In genomic region chr12:71439362-71439612, GRCh38 we compare ENCODE assay signal across 10 cellular contexts. TPM values are rescaled to one million over a fixed set of nuclear protein-coding genes. Genes with fewer than 3 reads are reported as not detected.
DNase-seq lines count a peak whose midpoint lies in the region; ATAC-seq and TF ChIP-seq lines count a peak whose summit lies in the region.
"Had no signal": no experiment of that assay in that cellular context is flagged by ENCODE, and none has a peak within 500 bp of the region (broad histone marks: within the 10 kb centered on the region; RNA-seq: fewer than 3 reads in every experiment).

No MANE protein-coding gene starts in this region.

- peaks cover 10 to 26% (median 20%) of the 10 kb centered on the region in 5 donors for H3K9me3 Mint-ChIP-seq in CD8-positive, alpha-beta memory T cell

- no peak overlapping the region for H3K4me3 ChIP-seq in CD8-positive, alpha-beta memory T cell (ENCODE audit: low read length)
- H3K4me3 ChIP-seq in Panc1 (ENCODE audit: low read depth in 2 of 2, low read length in 2 of 2) (peak overlapping the region; percentile 37), fibroblast of lung (replicated peaks in 1 of 4; ENCODE audit: control extremely low read depth in 1 of 4, insufficient read depth in 1 of 4, low read depth in 3 of 4, low read length in 4 of 4) (peak overlapping the region; percentile 43 to 52 (median 48)), rectal smooth muscle tissue (ENCODE audit: low read length) (peak overlapping the region; percentile 60)

- intact Hi-C loops in Panc1 (cut with micrococcal nuclease; ENCODE audit: unreplicated experiment) = no loop called here

- peaks cover 13% of the 10 kb centered on the region for H3K27me3 ChIP-seq in CD8-positive, alpha-beta memory T cell (ENCODE audit: insufficient read depth, low read length, poor library complexity, severe bottlenecking)
- H3K27me3 ChIP-seq in Panc1 (ENCODE audit: control insufficient read depth, insufficient read depth, low read length) (peaks cover 42% of the 10 kb centered on the region), fibroblast of lung (ENCODE audit: control insufficient read depth, insufficient read depth, low read length) (peaks cover 30% of the 10 kb centered on the region), rectal smooth muscle tissue (ENCODE audit: control insufficient read depth, insufficient read depth, low read length) (peaks cover 6% of the 10 kb centered on the region)

- DNase-seq in CD8-positive, alpha-beta memory T cell = no peak
- no peak for DNase-seq in Panc1 (ENCODE audit: low read depth, low spot score)
- peak in 1 of 2 donors; percentile 9 for DNase-seq in fibroblast of lung (ENCODE audit: low read depth in 2 of 2)
- DNase-seq in MV-4-11 (lab: John Stamatoyannopoulos, UW) = no peak

- H3K36me3 ChIP-seq in CD8-positive, alpha-beta memory T cell (ENCODE audit: insufficient read depth, low read length) = no peaks in the 10 kb centered on the region
- H3K36me3 ChIP-seq in Panc1 (ENCODE audit: control insufficient read depth, insufficient read depth, low read length) (peaks cover 2% of the 10 kb centered on the region; the same call in 1 of the 2 replicates), fibroblast of lung (ENCODE audit: control insufficient read depth, insufficient read depth, low read length) (no peaks in the 10 kb centered on the region), rectal smooth muscle tissue (ENCODE audit: control insufficient read depth, insufficient read depth, low read length) (no peaks in the 10 kb centered on the region)

- H3K4me1 ChIP-seq in CD8-positive, alpha-beta memory T cell (ENCODE audit: insufficient read depth, low read length) = peaks cover 9% of the 10 kb centered on the region
- H3K4me1 ChIP-seq in Panc1 (ENCODE audit: control insufficient read depth, insufficient read depth, low read length) (peaks cover 9% of the 10 kb centered on the region), fibroblast of lung (ENCODE audit: control insufficient read depth, extremely low read depth, insufficient read depth, low read length) (no peaks in the 10 kb centered on the region), rectal smooth muscle tissue (ENCODE audit: control insufficient read depth, insufficient read depth, low read length) (peaks cover 2% of the 10 kb centered on the region)
- H3K4me1 ChIP-seq: foreskin keratinocyte had no signal

- H3K4me2 ChIP-seq in fibroblast of lung (ENCODE audit: extremely low read depth, insufficient read depth, low read length) = peak overlapping the region; percentile 67

- peak overlapping the region; percentile 35 for H2AFZ ChIP-seq in fibroblast of lung (ENCODE audit: low read length)

- ATAC-seq in Panc1 = no peak
- no peak for ATAC-seq in GM18519 (IDR thresholded peaks at IDR 0.05; ENCODE audit: low FRiP score, unreplicated experiment)
- ATAC-seq in GM19324 (IDR thresholded peaks at IDR 0.05; ENCODE audit: low FRiP score, unreplicated experiment) = no peak
- ATAC-seq in HG03442 (IDR thresholded peaks at IDR 0.05; ENCODE audit: unreplicated experiment) = no peak

- H3K4me1 Mint-ChIP-seq in CD8-positive, alpha-beta memory T cell = peaks cover 16 to 31% (median 17%) of the 10 kb centered on the region in 3 donors

- H3K27ac ChIP-seq in CD8-positive, alpha-beta memory T cell (ENCODE audit: low read depth, low read length) = no peak overlapping the region
- H3K27ac ChIP-seq in Panc1 (ENCODE audit: low read length) = no peak overlapping the region
- H3K27ac ChIP-seq in fibroblast of lung (ENCODE audit: insufficient read depth, low read length) = no peak overlapping the region
- H3K27ac ChIP-seq in rectal smooth muscle tissue (ENCODE audit: low read depth, low read length) = no peak overlapping the region
- H3K27ac ChIP-seq: foreskin keratinocyte had no signal

- BruUV-seq in Panc1 (replicated peaks; lab: Mats Ljungman, UMichigan) = no TSS peak

- H3K27me3 Mint-ChIP-seq in CD8-positive, alpha-beta memory T cell = peaks cover 37 to 66% of the 10 kb centered on the region in 2 donors

- H3K79me2 ChIP-seq in fibroblast of lung (ENCODE audit: control insufficient read depth, insufficient read depth, low read length) = no peaks in the 10 kb centered on the region

- H3K9me3 ChIP-seq in CD8-positive, alpha-beta memory T cell (ENCODE audit: low read length) = no peaks in the 10 kb centered on the region
- H3K9me3 ChIP-seq in Panc1 (ENCODE audit: control insufficient read depth, insufficient read depth, low read depth, low read length) (no peaks in the 10 kb centered on the region), fibroblast of lung (ENCODE audit: control insufficient read depth, insufficient read depth, low read depth, low read length) (no peaks in the 10 kb centered on the region)

- H3K4me3 Mint-ChIP-seq in CD8-positive, alpha-beta memory T cell = peak overlapping the region; percentile 11 to 72 (median 63)

- in situ Hi-C loops in Panc1 (cut with HindIII; ENCODE audit: low pct_unique_long_range_greater_than_20kb, low sequenced_read_pairs) = no loop called here

- POLR2A ChIA-PET in CD8-positive, alpha-beta memory T cell (lab: Charles Lee) = no interaction called here
- POLR2A ChIA-PET in Panc1 (lab: Charles Lee) = no interaction called here

- no peak overlapping the region for H3K9ac ChIP-seq in fibroblast of lung (ENCODE audit: insufficient read depth, low read length)
- no peak overlapping the region for H3K9ac ChIP-seq in rectal smooth muscle tissue (ENCODE audit: low read length)

- TF ChIP-seq CTCF in Panc1 (IDR thresholded peaks at IDR 0.05) = no peak
- no peak for TF ChIP-seq CTCF in fibroblast of lung (conservative IDR thresholded peaks at IDR 0.05 in 1 of 2, IDR thresholded peaks at IDR 0.05 in 1 of 2; ENCODE audit: low read depth in 1 of 2, low read length in 2 of 2)

- peak overlapping the region in 1 of 8 donors; percentile 64 for H3K27ac Mint-ChIP-seq in CD8-positive, alpha-beta memory T cell

- CTCF ChIA-PET in CD8-positive, alpha-beta memory T cell (lab: Charles Lee) = no interaction called here
- CTCF ChIA-PET in Panc1 (lab: Charles Lee) = no interaction called here

- no peaks in the 10 kb centered on the region for H4K20me1 ChIP-seq in fibroblast of lung (ENCODE audit: control insufficient read depth, extremely low read depth, insufficient read depth, low read length)

- no peaks in the 10 kb centered on the region for H3K36me3 Mint-ChIP-seq in CD8-positive, alpha-beta memory T cell

RNA-seq across cellular contexts. Expression of gene LGR5, which starts 0.3 kb away (rescaled TPM):
- not detected for total RNA-seq in CD8-positive, alpha-beta memory T cell
- not detected for polyA plus RNA-seq in CD8-positive, alpha-beta memory T cell
- total RNA-seq in Panc1 (2021; ENCODE audit: unreplicated experiment) = 1.9 TPM
- 0.69 TPM for polyA plus RNA-seq in Panc1 (2012; ENCODE audit: insufficient read length)
- total RNA-seq in fibroblast of lung = not detected in 2 replicates
- not detected in 2 replicates for polyA plus RNA-seq in fibroblast of lung
- polyA plus RNA-seq in fibroblast of lung (2012) = not detected in 2 replicates
- polyA minus RNA-seq in fibroblast of lung (ENCODE audit: low replicate concordance) = not detected in 2 replicates
- total RNA-seq: foreskin keratinocyte; T-helper 1 cell treated with Interleukin-12 subunit alpha and Interleukin-12 subunit beta and Interleukin-4 antibody, amounts not matched to agents 30 ng/mL and 1 ng/mL, for 36 hours had no signal
- polyA plus RNA-seq: foreskin keratinocyte had no signal
